In the genomic region with DNA sequence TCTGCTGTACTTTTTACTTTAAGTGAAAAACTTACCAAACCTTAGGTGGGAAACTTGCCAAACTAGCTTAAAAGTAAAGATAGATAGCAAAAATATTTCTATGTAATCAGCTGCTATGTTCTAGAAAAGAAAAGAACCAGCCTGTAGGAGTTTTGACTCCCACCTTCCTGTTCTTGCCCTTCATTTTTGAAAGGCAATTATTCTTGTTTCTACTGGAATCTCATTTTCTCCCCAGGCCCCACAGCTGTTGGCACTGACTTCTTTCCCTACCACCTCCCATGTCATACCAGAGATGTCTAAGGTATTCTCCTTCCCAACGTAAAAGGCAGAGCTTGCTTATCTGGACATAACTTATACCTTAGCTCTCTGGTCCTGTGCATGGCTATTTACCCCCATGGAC, we compare ENCODE assay signal across 21 cellular contexts.
"Had no signal": no experiment of that assay in that cellular context is flagged by ENCODE, and none has a peak within 500 bp of the region (broad histone marks: within the 10 kb centered on the region; RNA-seq: fewer than 3 reads in every experiment).

No MANE protein-coding gene starts in this region.

- H3K9me3 ChIP-seq: colonic mucosa, esophagus squamous epithelium, gastroesophageal sphincter, heart left ventricle, lower lobe of right lung, mucosa of descending colon had no signal

- H3K27me3 ChIP-seq: colonic mucosa, foreskin keratinocyte, gastroesophageal sphincter, heart left ventricle, hepatocyte had no signal

- H3K4me3 ChIP-seq: colonic mucosa, esophagus squamous epithelium, gastroesophageal sphincter, heart left ventricle, hepatocyte, lower lobe of right lung, mucosa of descending colon had no signal

- H3K36me3 ChIP-seq: colonic mucosa, esophagus squamous epithelium, gastroesophageal sphincter, heart left ventricle, lower lobe of right lung had no signal

- H3K4me1 ChIP-seq: colonic mucosa, gastroesophageal sphincter, lower lobe of right lung had no signal

- DNase-seq: colonic mucosa; cortex of kidney; effector CD8-positive, alpha-beta T cell; effector memory CD8-positive, alpha-beta T cell; esophagus squamous epithelium; heart left ventricle; immature natural killer cell; islet precursor cell; kidney; kidney glomerular epithelial cell; left colon; left ventricle myocardium superior; lower lobe of right lung; mesenchymal stem cell; mucosa of descending colon; naive B cell had no signal

- H3K27ac ChIP-seq: colonic mucosa, epithelial cell of prostate, esophagus squamous epithelium, foreskin keratinocyte, gastroesophageal sphincter, heart left ventricle, hepatocyte, lower lobe of right lung had no signal

- ATAC-seq: effector memory CD8-positive, alpha-beta T cell; gastroesophageal sphincter; heart left ventricle; left colon; left lobe of liver; left ventricle myocardium superior; lower lobe of right lung had no signal
